Comparison of ENCODE assay signal across 13 cellular contexts in genomic region chr16:50861451-50861850, GRCh38.
"Had no signal": no experiment of that assay in that cellular context is flagged by ENCODE, and none has a peak within 500 bp of the region (broad histone marks: within the 10 kb centered on the region; RNA-seq: fewer than 3 reads in every experiment).

No MANE protein-coding gene starts in this region.

- ATAC-seq: activated CD4-positive, CD25-positive, alpha-beta regulatory T cell treated with anti-CD3 and anti-CD28 coated beads, Interleukin-2, amount 50 U/mL, for 24 hours; activated naive CD8-positive, alpha-beta T cell treated with anti-CD3 and anti-CD28 coated beads, Interleukin-2, amount 50 U/mL, for 24 hours; left lung; stimulated activated naive CD8-positive, alpha-beta T cell treated with anti-CD3 and anti-CD28 coated beads, Interleukin-15, amount 100 ng/mL, for 72 hours had no signal

- H3K4me1 Mint-ChIP-seq: activated naive CD8-positive, alpha-beta T cell treated with anti-CD3 and anti-CD28 coated beads, Interleukin-2, amount 50 U/mL, for 24 hours; memory B cell; stimulated activated naive CD8-positive, alpha-beta T cell treated with anti-CD3 and anti-CD28 coated beads, Interleukin-15, amount 100 ng/mL, for 72 hours had no signal

- H3K36me3 ChIP-seq: left lung, ovary, tibial artery had no signal

- DNase-seq: activated CD4-positive, alpha-beta T cell treated with anti-CD3 and anti-CD28 coated beads, Interleukin-2, amount 50 U/mL, for 48 hours; activated CD8-positive, alpha-beta memory T cell treated with anti-CD3 and anti-CD28 coated beads, Interleukin-2, amount 50 U/mL, for 48 hours; activated naive CD8-positive, alpha-beta T cell treated with anti-CD3 and anti-CD28 coated beads, Interleukin-2, amount 50 U/mL, for 24 hours; erythroblast; glutamatergic neuron; left lung; ovary; stimulated activated CD4-positive, alpha-beta T cell treated with anti-CD3 and anti-CD28 coated beads, Interleukin-15, amount 100 ng/mL, for 24 hours; stimulated activated CD4-positive, alpha-beta T cell treated with anti-CD3 and anti-CD28 coated beads, Interleukin-4, amount 100 ng/mL, for 24 hours; stimulated activated naive CD8-positive, alpha-beta T cell treated with anti-CD3 and anti-CD28 coated beads, Interleukin-15, amount 100 ng/mL, for 72 hours; tibial artery had no signal

- H3K4me1 ChIP-seq: left lung, tibial artery had no signal

- H3K27ac ChIP-seq: left lung, ovary, tibial artery had no signal

- H3K9me3 Mint-ChIP-seq: activated naive CD8-positive, alpha-beta T cell treated with anti-CD3 and anti-CD28 coated beads, Interleukin-2, amount 50 U/mL, for 24 hours; memory B cell; stimulated activated naive CD8-positive, alpha-beta T cell treated with anti-CD3 and anti-CD28 coated beads, Interleukin-15, amount 100 ng/mL, for 72 hours had no signal

- H3K36me3 Mint-ChIP-seq: memory B cell had no signal

- H3K27ac Mint-ChIP-seq: activated naive CD8-positive, alpha-beta T cell treated with anti-CD3 and anti-CD28 coated beads, Interleukin-2, amount 50 U/mL, for 24 hours; memory B cell had no signal

- H3K27me3 Mint-ChIP-seq: activated naive CD8-positive, alpha-beta T cell treated with anti-CD3 and anti-CD28 coated beads, Interleukin-2, amount 50 U/mL, for 24 hours had no signal

- H3K4me3 ChIP-seq: left lung, ovary, tibial artery had no signal

- H3K9me3 ChIP-seq: left lung, ovary had no signal

- H3K4me3 Mint-ChIP-seq: activated naive CD8-positive, alpha-beta T cell treated with anti-CD3 and anti-CD28 coated beads, Interleukin-2, amount 50 U/mL, for 24 hours; memory B cell; stimulated activated naive CD8-positive, alpha-beta T cell treated with anti-CD3 and anti-CD28 coated beads, Interleukin-15, amount 100 ng/mL, for 72 hours had no signal
